17 cellular contexts compared by ENCODE assay signal in genomic region chr9:21686738-21687137, GRCh38.
"Had no signal": no experiment of that assay in that cellular context is flagged by ENCODE, and none has a peak within 500 bp of the region (broad histone marks: within the 10 kb centered on the region; RNA-seq: fewer than 3 reads in every experiment).

No MANE protein-coding gene starts in this region.

- ATAC-seq: activated CD8-positive, alpha-beta T cell treated with anti-CD3 and anti-CD28 coated beads for 36 hours; activated T-cell treated with anti-CD3 and anti-CD28 coated beads, Interleukin-2, amount 50 U/mL, for 72 hours; natural killer cell treated with Interleukin-12 subunit alpha and Interleukin-12 subunit beta and Interleukin-15 and Interleukin-18, amount 100 ng/mL, for 72 hours; stimulated activated naive B cell treated with anti-CD40 and anti-IgM and Interleukin-4, amounts not matched to agents 10 μg/mL and 1 μg/mL and 100 μg/mL, for 72 hours; WTC11 had no signal

- H3K9me3 ChIP-seq: ascending aorta, right atrium auricular region, tibial nerve had no signal

- H3K27me3 Mint-ChIP-seq: activated CD8-positive, alpha-beta T cell treated with anti-CD3 and anti-CD28 coated beads for 36 hours; progenitor cell of endocrine pancreas had no signal

- H3K4me1 ChIP-seq: ascending aorta, right atrium auricular region, tibial nerve had no signal

- H3K36me3 Mint-ChIP-seq: natural killer cell treated with Interleukin-12 subunit alpha and Interleukin-12 subunit beta and Interleukin-15 and Interleukin-18, amount 100 ng/mL, for 72 hours; stimulated activated naive B cell treated with anti-CD40 and anti-IgM and Interleukin-4, amounts not matched to agents 10 μg/mL and 1 μg/mL and 100 μg/mL, for 72 hours; WTC11 had no signal

- H3K27ac ChIP-seq: ascending aorta, right atrium auricular region, tibial nerve had no signal

- DNase-seq: activated CD4-positive, alpha-beta T cell treated with anti-CD3 and anti-CD28 coated beads for 48 hours; activated CD8-positive, alpha-beta T cell treated with anti-CD3 and anti-CD28 coated beads for 36 hours; activated gamma-delta T cell; activated T-cell treated with anti-CD3 and anti-CD28 coated beads, Interleukin-2, amount 50 U/mL, for 72 hours; dermis blood vessel endothelial cell; erythroblast; stimulated activated CD4-positive, alpha-beta T cell treated with anti-CD3 and anti-CD28 coated beads, Interleukin-15, amount 100 ng/mL, for 24 hours; stimulated activated CD4-positive, alpha-beta T cell treated with anti-CD3 and anti-CD28 coated beads, Interleukin-4, amount 100 ng/mL, for 1 hour; stimulated activated naive B cell treated with anti-CD40 and anti-IgM and Interleukin-4, amounts not matched to agents 10 μg/mL and 1 μg/mL and 100 μg/mL, for 72 hours; substantia nigra; T-helper 2 cell had no signal

- H3K4me3 Mint-ChIP-seq: activated CD8-positive, alpha-beta T cell treated with anti-CD3 and anti-CD28 coated beads for 36 hours; activated T-cell treated with anti-CD3 and anti-CD28 coated beads, Interleukin-2, amount 50 U/mL, for 72 hours; natural killer cell treated with Interleukin-12 subunit alpha and Interleukin-12 subunit beta and Interleukin-15 and Interleukin-18, amount 100 ng/mL, for 72 hours; stimulated activated naive B cell treated with anti-CD40 and anti-IgM and Interleukin-4, amounts not matched to agents 10 μg/mL and 1 μg/mL and 100 μg/mL, for 72 hours; WTC11 had no signal

- H3K27ac Mint-ChIP-seq: activated T-cell treated with anti-CD3 and anti-CD28 coated beads, Interleukin-2, amount 50 U/mL, for 72 hours; natural killer cell treated with Interleukin-12 subunit alpha and Interleukin-12 subunit beta and Interleukin-15 and Interleukin-18, amount 100 ng/mL, for 72 hours; progenitor cell of endocrine pancreas; stimulated activated naive B cell treated with anti-CD40 and anti-IgM and Interleukin-4, amounts not matched to agents 10 μg/mL and 1 μg/mL and 100 μg/mL, for 72 hours; WTC11 had no signal

- H3K36me3 ChIP-seq: ascending aorta, right atrium auricular region, tibial nerve had no signal

- H3K27me3 ChIP-seq: ascending aorta, right atrium auricular region, tibial nerve had no signal

- H3K4me3 ChIP-seq: ascending aorta, right atrium auricular region, tibial nerve had no signal

- H3K9me3 Mint-ChIP-seq: activated CD8-positive, alpha-beta T cell treated with anti-CD3 and anti-CD28 coated beads for 36 hours; activated T-cell treated with anti-CD3 and anti-CD28 coated beads, Interleukin-2, amount 50 U/mL, for 72 hours; natural killer cell treated with Interleukin-12 subunit alpha and Interleukin-12 subunit beta and Interleukin-15 and Interleukin-18, amount 100 ng/mL, for 72 hours; stimulated activated naive B cell treated with anti-CD40 and anti-IgM and Interleukin-4, amounts not matched to agents 10 μg/mL and 1 μg/mL and 100 μg/mL, for 72 hours; WTC11 had no signal
